Comparison of ENCODE assay signal across 15 cellular contexts in the genomic region with DNA sequence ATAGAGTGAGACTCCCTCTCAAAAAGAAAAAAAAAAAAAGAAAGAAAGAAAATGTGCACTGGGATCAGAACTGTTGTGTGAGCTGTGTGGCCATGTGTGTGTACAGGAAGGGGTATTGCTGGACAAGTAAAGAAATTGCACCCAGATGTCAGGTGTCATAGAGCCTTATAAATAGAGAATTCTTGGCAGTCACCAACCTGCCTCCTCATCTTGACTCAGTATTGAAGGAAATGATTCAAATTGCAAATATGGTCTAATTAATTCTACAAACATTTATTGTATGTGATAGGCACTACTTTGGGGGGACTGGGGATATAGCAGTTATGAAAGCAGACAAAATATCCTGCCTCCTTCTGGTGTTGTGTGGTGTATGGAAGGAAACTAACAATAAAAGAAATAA.
A peak's percentile ranks its signal among the peaks of the same experiment; 100 is the strongest.
DNase-seq lines count a peak whose midpoint lies in the region; ATAC-seq, FAIRE-seq and TF ChIP-seq lines count a peak whose summit lies in the region.
"Had no signal": no experiment of that assay in that cellular context is flagged by ENCODE, and none has a peak within 500 bp of the region (broad histone marks: within the 10 kb centered on the region; RNA-seq: fewer than 3 reads in every experiment).

No MANE protein-coding gene starts in this region.

- FAIRE-seq in endothelial cell of umbilical vein (lab: Jason Lieb, UNC), result no peak
- FAIRE-seq: GM12878, GM18507, HepG2, RCC 7860 had no signal

- intact Hi-C loops in PC-3 (cut with micrococcal nuclease), result loop anchor here (1.0 to 10.0 kb wide), 10 partner anchors 43 to 429 kb away; a partner anchor contains a TSS
- intact Hi-C loops in endothelial cell of umbilical vein (cut with micrococcal nuclease), result no loop called here

- POLR2A ChIA-PET in PC-3 (lab: Charles Lee; ENCODE audit: unreplicated experiment) (no interaction called here), endothelial cell of umbilical vein (lab: Charles Lee) (no interaction called here)

- dilution Hi-C loops in endothelial cell of umbilical vein (cut with MboI; ENCODE audit: extremely low pct_ligation_motif_present, low sequenced_read_pairs), result no loop called here

- H3K27ac ChIP-seq in PC-3 (ENCODE audit: low read length) (peak overlapping the region; percentile 61), endothelial cell of umbilical vein (ENCODE audit: insufficient read depth, low read depth, low read length) (no peak overlapping the region)
- H3K27ac ChIP-seq: C4-2B, HL-60 had no signal

- H3K27me3 ChIP-seq in PC-3 (ENCODE audit: low read length), result no peaks in the 10 kb centered on the region
- H3K27me3 ChIP-seq in endothelial cell of umbilical vein (ENCODE audit: control insufficient read depth in 2 of 2, insufficient read depth in 2 of 2, low read length in 2 of 2), result no peaks in the 10 kb centered on the region

- H3K9me3 ChIP-seq in PC-3 (ENCODE audit: low read length) (no peaks in the 10 kb centered on the region), endothelial cell of umbilical vein (replicated peaks; ENCODE audit: control insufficient read depth, insufficient read depth, low read length) (no peaks in the 10 kb centered on the region)

- H3F3A ChIP-seq in PC-3 (ENCODE audit: low read length, unreplicated experiment), result no peaks in the 10 kb centered on the region

- no peaks in the 10 kb centered on the region for H3K9me2 ChIP-seq in PC-3 (replicated peaks; ENCODE audit: low read length)

- ATAC-seq in PC-3 (peak; percentile 97), GM18867 (IDR thresholded peaks at IDR 0.05; ENCODE audit: unreplicated experiment) (no peak)
- ATAC-seq: GM12878, HepG2 had no signal

- CTCF ChIA-PET in PC-3 (lab: Charles Lee) (interaction anchor here (1.1 kb wide), 1 partner anchor 237 kb away, joined by 4 read pairs; no protein-coding TSS in a partner anchor), endothelial cell of umbilical vein (lab: Charles Lee) (no interaction called here)

- H3K4me2 ChIP-seq in PC-3 (ENCODE audit: low read length) (peak overlapping the region; percentile 10), endothelial cell of umbilical vein (ENCODE audit: insufficient read depth, low read length) (no peak overlapping the region)

- H3K36me3 ChIP-seq in PC-3 (ENCODE audit: low read depth, low read length) (no peaks in the 10 kb centered on the region), endothelial cell of umbilical vein (ENCODE audit: control insufficient read depth in 2 of 2, extremely low read depth in 1 of 2, insufficient read depth in 2 of 2, low read length in 2 of 2) (no peaks in the 10 kb centered on the region)

- TF ChIP-seq CTCF in PC-3 (conservative IDR thresholded peaks at IDR 0.05; ENCODE audit: low read depth, low read length) (peak; percentile 52), endothelial cell of umbilical vein (IDR thresholded peaks at IDR 0.05; ENCODE audit: extremely low read depth in 1 of 2, insufficient read depth in 1 of 2, low read depth in 1 of 2, low read length in 2 of 2) (no peak)

- H4K20me1 ChIP-seq in PC-3 (ENCODE audit: low read length) (no peaks in the 10 kb centered on the region), endothelial cell of umbilical vein (replicated peaks; ENCODE audit: control insufficient read depth, extremely low read depth, insufficient read depth, low read length) (no peaks in the 10 kb centered on the region)

- peak; percentile 33 for DNase-seq in GM03348 (ENCODE audit: low spot score)
- peak; percentile 92 for DNase-seq in PC-3
- DNase-seq in endothelial cell of umbilical vein (ENCODE audit: low read depth, low spot score), result peak; percentile 23
- DNase-seq in stromal cell of bone marrow (ENCODE audit: low read depth), result peak; percentile 6
- no peak for DNase-seq in HPDE6-E6E7 (ENCODE audit: extremely low spot score)
- no peak for DNase-seq in H4 (ENCODE audit: low spot score)
- DNase-seq: NCI-H1930, NCI-H510A treated with DMSO at 0.1 percent for 48 hours had no signal

- no peaks in the 10 kb centered on the region for H3K9me1 ChIP-seq in endothelial cell of umbilical vein (replicated peaks; ENCODE audit: control insufficient read depth, extremely low read depth, insufficient read depth, low read length)

- no peak for TF ChIP-seq POLR2A in endothelial cell of umbilical vein (IDR thresholded peaks at IDR 0.05; ENCODE audit: low read depth, low read length)

- H3K9ac ChIP-seq in PC-3 (ENCODE audit: low read length) (no peak overlapping the region), endothelial cell of umbilical vein (replicated peaks; ENCODE audit: extremely low read depth, insufficient read depth, low read length) (no peak overlapping the region)

- BruUV-seq in PC-3 (replicated peaks; lab: Mats Ljungman, UMichigan) (no TSS peak), endothelial cell of umbilical vein (replicated peaks; lab: Mats Ljungman, UMichigan) (no TSS peak)

- H2AFZ ChIP-seq in PC-3 (ENCODE audit: low read length) (no peak overlapping the region), endothelial cell of umbilical vein (ENCODE audit: low read depth, low read length) (no peak overlapping the region)

- H3K4me3 ChIP-seq in PC-3 (ENCODE audit: low read length) (no peak overlapping the region), endothelial cell of umbilical vein (replicated peaks in 1 of 3; ENCODE audit: insufficient read depth in 1 of 3, low read depth in 1 of 3, low read length in 3 of 3) (no peak overlapping the region)
- H3K4me3 ChIP-seq: GM12878 had no signal

- H3K79me2 ChIP-seq in PC-3 (ENCODE audit: low read length), result no peaks in the 10 kb centered on the region
- no peaks in the 10 kb centered on the region for H3K79me2 ChIP-seq in endothelial cell of umbilical vein (ENCODE audit: control insufficient read depth, insufficient read depth, low read length)

- peaks cover 24% of the 10 kb centered on the region for H3K4me1 ChIP-seq in PC-3 (ENCODE audit: insufficient read depth, low read length)
- H3K4me1 ChIP-seq in endothelial cell of umbilical vein (ENCODE audit: control insufficient read depth, extremely low read depth, insufficient read depth, low read length), result no peaks in the 10 kb centered on the region

TF ChIP-seq in endothelial cell of umbilical vein, 7 proteins besides CTCF, POLR2A, EP300 and RAD21:
- peak; percentile 81 for TF ChIP-seq FOS (IDR thresholded peaks at IDR 0.05; ENCODE audit: borderline replicate concordance, insufficient read depth, low read length)
- TF ChIP-seq, protein P1, sequence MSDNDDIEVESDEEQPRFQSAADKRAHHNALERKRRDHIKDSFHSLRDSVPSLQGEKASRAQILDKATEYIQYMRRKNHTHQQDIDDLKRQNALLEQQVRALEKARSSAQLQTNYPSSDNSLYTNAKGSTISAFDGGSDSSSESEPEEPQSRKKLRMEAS (IDR thresholded peaks at IDR 0.05; ENCODE audit: insufficient read depth, insufficient read length), result no peak

Comparison
In these comparisons a context has a peak if more than half of its experiments do, and no peak if none do; other contexts are left out.
1. DNase-seq: peak in GM03348 (single experiment), PC-3 (single experiment), endothelial cell of umbilical vein (single experiment) and stromal cell of bone marrow (single experiment); none in HPDE6-E6E7 (single experiment) and H4 (single experiment).